17 cellular contexts compared by ENCODE assay signal in the genomic region with DNA sequence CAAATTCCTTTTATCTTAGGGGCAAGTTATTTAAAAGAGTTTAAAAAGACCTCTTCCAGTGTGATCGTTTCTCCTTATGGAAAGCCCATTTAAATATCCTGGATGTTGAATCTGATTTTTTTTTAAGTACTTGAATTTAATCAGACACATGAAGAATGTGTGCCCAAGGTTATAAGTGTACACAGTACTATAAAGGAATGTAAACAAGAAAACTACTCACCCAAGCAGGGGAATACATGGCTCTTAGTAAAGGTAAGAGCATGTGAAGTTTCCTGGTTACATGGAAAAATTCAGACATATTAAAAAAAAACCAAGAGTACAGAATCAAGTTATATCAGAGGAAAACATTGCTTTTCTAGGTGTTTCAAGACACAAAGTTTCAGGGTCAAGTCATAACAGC.
A peak's percentile ranks its signal among the peaks of the same experiment; 100 is the strongest.
DNase-seq lines count a peak whose midpoint lies in the region; ATAC-seq and TF ChIP-seq lines count a peak whose summit lies in the region.
"Had no signal": no experiment of that assay in that cellular context is flagged by ENCODE, and none has a peak within 500 bp of the region (broad histone marks: within the 10 kb centered on the region; RNA-seq: fewer than 3 reads in every experiment).

No MANE protein-coding gene starts in this region.

- no peaks in the 10 kb centered on the region for H3K4me1 ChIP-seq in left lung
- no peaks in the 10 kb centered on the region for H3K4me1 ChIP-seq in upper lobe of right lung
- H3K4me1 ChIP-seq in spleen, result no peaks in the 10 kb centered on the region
- H3K4me1 ChIP-seq: BLaER1, Caco-2 had no signal

- no peaks in the 10 kb centered on the region for H3K4me1 Mint-ChIP-seq in activated T-cell treated with anti-CD3 and anti-CD28 coated beads, Interleukin-2, amount 50 U/mL, for 72 hours (ENCODE audit: low read depth)
- H3K4me1 Mint-ChIP-seq: B cell; CD4-positive, CD25-positive, alpha-beta regulatory T cell had no signal

- no peak for TF ChIP-seq POLR2A in spleen (IDR thresholded peaks at IDR 0.05)

- intact Hi-C loops in left lung (cut with DNase I), result no loop called here
- intact Hi-C loops in upper lobe of right lung (cut with DNase I), result no loop called here
- intact Hi-C loops in spleen (cut with DNase I; ENCODE audit: low total_unique reads), result no loop called here

- H3K36me3 ChIP-seq in left lung (no peaks in the 10 kb centered on the region), upper lobe of right lung (no peaks in the 10 kb centered on the region), spleen (no peaks in the 10 kb centered on the region)
- H3K36me3 ChIP-seq: BLaER1 had no signal

- H3K27me3 Mint-ChIP-seq in activated T-cell treated with anti-CD3 and anti-CD28 coated beads, Interleukin-2, amount 50 U/mL, for 72 hours (ENCODE audit: low read depth), result peaks cover 20% of the 10 kb centered on the region

- peak overlapping the region; percentile 75 for H3K27ac Mint-ChIP-seq in activated T-cell treated with anti-CD3 and anti-CD28 coated beads, Interleukin-2, amount 50 U/mL, for 72 hours
- H3K27ac Mint-ChIP-seq: B cell; CD4-positive, CD25-positive, alpha-beta regulatory T cell; CD8-positive, alpha-beta T cell had no signal

- 53 to 75% (median 70%) methylated on average over 1 of the region's 1 CpG for WGBS in spleen, 5 donors

- ATAC-seq in activated T-cell treated with anti-CD3 and anti-CD28 coated beads, Interleukin-2, amount 50 U/mL, for 72 hours (replicated peaks in 1 of 2), result no peak
- ATAC-seq in left lung, result peak; percentile 82
- ATAC-seq in upper lobe of right lung, result peak; percentile 55
- ATAC-seq: CD8-positive, alpha-beta T cell had no signal

- no peak for DNase-seq in activated T-cell treated with anti-CD3 and anti-CD28 coated beads, Interleukin-2, amount 50 U/mL, for 72 hours
- no peak for DNase-seq in activated T-cell treated with anti-CD3 and anti-CD28 coated beads, Interleukin-2, amount 50 U/mL, for 1 hour
- DNase-seq in left lung (no peak), upper lobe of right lung (no peak), NCI-H446 (lab: John Stamatoyannopoulos, UW) (no peak), spleen (no peak)
- DNase-seq: Caco-2; CD4-positive, CD25-positive, alpha-beta regulatory T cell; CD8-positive, alpha-beta T cell; DMS153; DND-41; H7; HCEC 1CT had no signal

- peaks cover 2 to 3% of the 10 kb centered on the region in 2 donors for H3K36me3 Mint-ChIP-seq in activated T-cell treated with anti-CD3 and anti-CD28 coated beads, Interleukin-2, amount 50 U/mL, for 72 hours (ENCODE audit: insufficient read depth in 2 of 2)
- H3K36me3 Mint-ChIP-seq: CD4-positive, CD25-positive, alpha-beta regulatory T cell; CD8-positive, alpha-beta T cell had no signal

- H3K9me3 Mint-ChIP-seq in activated T-cell treated with anti-CD3 and anti-CD28 coated beads, Interleukin-2, amount 50 U/mL, for 72 hours, result peaks cover 2 to 4% of the 10 kb centered on the region in 2 donors

- H3K27ac ChIP-seq in left lung (no peak overlapping the region), upper lobe of right lung (no peak overlapping the region), spleen (no peak overlapping the region)
- H3K27ac ChIP-seq: 22Rv1, BLaER1, C4-2B had no signal

- peaks cover 0 to 2% of the 10 kb centered on the region in 2 donors for H3K9me3 ChIP-seq in left lung
- no peaks in the 10 kb centered on the region for H3K9me3 ChIP-seq in upper lobe of right lung
- H3K9me3 ChIP-seq in spleen, result peaks cover 0 to 14% (median 9%) of the 10 kb centered on the region in 8 donors
- H3K9me3 ChIP-seq: BLaER1, Caco-2 had no signal

- H3K4me3 Mint-ChIP-seq in activated T-cell treated with anti-CD3 and anti-CD28 coated beads, Interleukin-2, amount 50 U/mL, for 72 hours, result no peak overlapping the region
- H3K4me3 Mint-ChIP-seq: B cell; CD4-positive, CD25-positive, alpha-beta regulatory T cell; CD8-positive, alpha-beta T cell had no signal

- TF ChIP-seq CTCF in left lung (IDR thresholded peaks at IDR 0.05), result no peak
- TF ChIP-seq CTCF in upper lobe of right lung (IDR thresholded peaks at IDR 0.05), result no peak
- TF ChIP-seq CTCF in spleen (IDR thresholded peaks at IDR 0.05 in 8 of 11, conservative IDR thresholded peaks at IDR 0.05 in 3 of 11), result no peak

- no peak overlapping the region for H3K4me3 ChIP-seq in left lung
- no peak overlapping the region for H3K4me3 ChIP-seq in upper lobe of right lung
- H3K4me3 ChIP-seq in spleen, result no peak overlapping the region
- H3K4me3 ChIP-seq: BLaER1 had no signal

- H3K27me3 ChIP-seq in left lung (peaks cover 0 to 4% of the 10 kb centered on the region in 2 donors), upper lobe of right lung (no peaks in the 10 kb centered on the region), spleen (replicated peaks in 1 of 7) (peaks cover 0 to 6% (median 0%) of the 10 kb centered on the region in 7 donors)
- H3K27me3 ChIP-seq: BLaER1 had no signal

Comparison
In these comparisons a context has a peak if more than half of its experiments do, and no peak if none do; other contexts are left out.
1. ATAC-seq: peak in left lung (single experiment) and upper lobe of right lung (single experiment); none in activated T-cell treated with anti-CD3 and anti-CD28 coated beads, Interleukin-2, amount 50 U/mL, for 72 hours (0 of 2).